In the genomic region with DNA sequence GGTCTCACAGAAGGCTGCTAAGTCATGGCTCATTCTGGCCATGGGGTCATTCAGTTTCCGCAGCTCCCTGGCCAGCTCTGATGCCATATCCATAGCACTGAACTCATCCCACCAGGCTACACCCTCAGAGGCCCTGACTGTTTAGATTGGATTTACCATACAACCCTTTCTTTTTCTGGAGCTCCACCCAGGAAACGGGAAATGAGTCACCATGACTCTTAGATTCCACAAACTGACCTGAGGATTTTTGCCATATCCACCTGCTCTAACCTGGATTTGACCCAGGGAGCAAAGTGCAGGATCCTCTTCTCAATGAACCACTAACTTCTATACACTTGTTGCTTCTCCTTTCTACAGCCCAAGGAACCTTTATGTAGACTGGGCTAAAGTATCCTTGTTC, we compare ENCODE assay signal across 1 cellular context.
TF ChIP-seq lines count a peak whose summit lies in the region.

No MANE protein-coding gene starts in this region.

TF ChIP-seq in K562, 482 proteins besides CTCF, POLR2A, EP300 and RAD21 (continued from another document):
- TF ChIP-seq IRF9 (tag; IDR thresholded peaks at IDR 0.05): no peak
- TF ChIP-seq ZNF316 (IDR thresholded peaks at IDR 0.05): no peak
